In genomic region chr18:23683155-23683554, GRCh38 we compare ENCODE assay signal across 29 cellular contexts. TPM values are rescaled to one million over a fixed set of nuclear protein-coding genes. Genes with fewer than 3 reads are reported as not detected.
"Had no signal": no experiment of that assay in that cellular context is flagged by ENCODE, and none has a peak within 500 bp of the region (broad histone marks: within the 10 kb centered on the region; RNA-seq: fewer than 3 reads in every experiment).

No MANE protein-coding gene starts in this region.

- DNase-seq: activated CD4-positive, alpha-beta memory T cell treated with anti-CD3 and anti-CD28 coated beads, Interleukin-2, amount 10 ng/mL, durations not matched to agents 7 days and 5 days; activated CD4-positive, alpha-beta T cell treated with anti-CD3 and anti-CD28 coated beads for 1 hour; activated CD4-positive, alpha-beta T cell treated with anti-CD3 and anti-CD28 coated beads for 4 hours; activated CD4-positive, alpha-beta T cell treated with anti-CD3 and anti-CD28 coated beads, Interleukin-2, amount 10 ng/mL, durations not matched to agents 7 days and 5 days; activated CD4-positive, alpha-beta T cell treated with anti-CD3 and anti-CD28 coated beads, Interleukin-2, amount 50 U/mL, for 4 hours; activated CD8-positive, alpha-beta memory T cell treated with anti-CD3 and anti-CD28 coated beads, Interleukin-2, amount 50 U/mL, for 48 hours; activated gamma-delta T cell; activated naive CD4-positive, alpha-beta T cell treated with anti-CD3 and anti-CD28 coated beads, Interleukin-2, amount 50 U/mL, for 16 hours; activated naive CD4-positive, alpha-beta T cell treated with Interleukin-2 at 50 U/mL for 16 hours; activated T-cell treated with anti-CD3 and anti-CD28 coated beads for 4 hours; activated T-cell treated with anti-CD3 and anti-CD28 coated beads, Interleukin-2, amount 50 U/mL, for 24 hours; activated T-cell treated with anti-CD3 and anti-CD28 coated beads, Interleukin-2, amount 50 U/mL, for 72 hours; amniotic stem cell; anterior cingulate cortex; dorsolateral prefrontal cortex; effector memory CD4-positive, alpha-beta T cell; endodermal cell; erythroblast; foreskin keratinocyte; gastrocnemius medialis; glutamatergic neuron; heart left ventricle; T-helper 1 cell; T-helper 17 cell; T1000 had no signal

- H3K27ac ChIP-seq: brain microvascular endothelial cell, coronary artery, dorsolateral prefrontal cortex, esophagus muscularis mucosa, foreskin keratinocyte, gastrocnemius medialis, heart left ventricle had no signal

- H3K27me3 ChIP-seq: brain microvascular endothelial cell, esophagus muscularis mucosa, foreskin keratinocyte had no signal

- H3K9me3 ChIP-seq: esophagus muscularis mucosa, gastrocnemius medialis, heart left ventricle had no signal

- H3K36me3 ChIP-seq: brain microvascular endothelial cell, esophagus muscularis mucosa, gastrocnemius medialis, heart left ventricle had no signal

- H3K4me3 ChIP-seq: coronary artery, dorsolateral prefrontal cortex, esophagus muscularis mucosa, gastrocnemius medialis, heart left ventricle had no signal

- H3K4me1 ChIP-seq: foreskin keratinocyte, gastrocnemius medialis had no signal

- ATAC-seq: foreskin keratinocyte, gastrocnemius medialis, heart left ventricle, T-helper 17 cell, WTC11 had no signal

RNA-seq across cellular contexts. Expression of gene ANKRD29, which starts 20.4 kb away (rescaled TPM):
- total RNA-seq: activated CD4-positive, alpha-beta memory T cell treated with anti-CD3 and anti-CD28 coated beads, Interleukin-2, amount 10 ng/mL, durations not matched to agents 7 days and 5 days; activated T-cell treated with anti-CD3 and anti-CD28 coated beads, Interleukin-2, amount 50 U/mL, for 72 hours had no signal
